ENCODE assay signal across 13 cellular contexts in the genomic region with DNA sequence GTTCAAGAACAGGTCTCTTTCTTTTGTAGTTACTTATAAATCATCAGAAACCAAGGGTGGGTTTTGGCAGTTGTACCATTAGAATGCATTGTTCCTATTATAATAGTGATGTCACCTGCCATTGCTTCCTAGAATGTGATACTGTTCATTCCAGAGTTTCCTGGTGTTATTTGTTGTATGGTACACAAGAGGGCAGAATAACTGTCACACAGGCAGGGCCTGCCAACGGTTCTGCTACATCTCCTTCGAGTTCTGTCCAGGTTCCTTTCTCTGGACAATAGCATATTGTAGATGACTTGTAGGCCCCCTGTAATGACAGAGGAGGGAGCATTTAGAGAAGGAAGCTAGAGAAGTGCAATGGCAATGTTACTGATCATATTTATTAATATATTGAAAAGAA.
DNase-seq lines count a peak whose midpoint lies in the region; ATAC-seq and TF ChIP-seq lines count a peak whose summit lies in the region.
"Had no signal": no experiment of that assay in that cellular context is flagged by ENCODE, and none has a peak within 500 bp of the region (broad histone marks: within the 10 kb centered on the region; RNA-seq: fewer than 3 reads in every experiment).

No MANE protein-coding gene starts in this region.

- H3K4me3 Mint-ChIP-seq in naive thymus-derived CD4-positive, alpha-beta T cell = no peak overlapping the region
- H3K4me3 Mint-ChIP-seq: activated CD4-positive, alpha-beta T cell treated with anti-CD3 and anti-CD28 coated beads, Interleukin-2, amount 10 ng/mL, durations not matched to agents 24 days and 14 days; B cell had no signal

- peak; percentile 53 for TF ChIP-seq CTCF in Panc1 (IDR thresholded peaks at IDR 0.05)
- TF ChIP-seq CTCF in thyroid gland (IDR thresholded peaks at IDR 0.05) = peak in 4 of 6 experiments; percentile 27 to 32 (median 28)

- peaks cover 4 to 18% (median 6%) of the 10 kb centered on the region in 5 donors for H3K27me3 Mint-ChIP-seq in naive thymus-derived CD4-positive, alpha-beta T cell
- H3K27me3 Mint-ChIP-seq: activated CD4-positive, alpha-beta T cell treated with anti-CD3 and anti-CD28 coated beads, Interleukin-2, amount 10 ng/mL, durations not matched to agents 24 days and 14 days; B cell had no signal

- in situ Hi-C loops in Panc1 (cut with HindIII; ENCODE audit: low pct_unique_long_range_greater_than_20kb, low sequenced_read_pairs) = no loop called here

- no peak overlapping the region for H3K27ac ChIP-seq in Panc1 (ENCODE audit: low read length)
- H3K27ac ChIP-seq in thyroid gland = no peak overlapping the region
- H3K27ac ChIP-seq in naive thymus-derived CD4-positive, alpha-beta T cell (ENCODE audit: low read depth, low read length) = no peak overlapping the region

- POLR2A ChIA-PET in Panc1 (lab: Charles Lee) = no interaction called here
- POLR2A ChIA-PET in naive thymus-derived CD4-positive, alpha-beta T cell (lab: Charles Lee) = no interaction called here

- TF ChIP-seq POLR2A in thyroid gland (IDR thresholded peaks at IDR 0.05) = no peak

- no peaks in the 10 kb centered on the region for H3K4me1 ChIP-seq in Panc1 (ENCODE audit: control insufficient read depth, insufficient read depth, low read length)
- no peaks in the 10 kb centered on the region for H3K4me1 ChIP-seq in thyroid gland
- no peaks in the 10 kb centered on the region for H3K4me1 ChIP-seq in naive thymus-derived CD4-positive, alpha-beta T cell (ENCODE audit: control insufficient read depth in 2 of 2, insufficient read depth in 2 of 2, low read length in 2 of 2)

- H3K9me3 Mint-ChIP-seq in naive thymus-derived CD4-positive, alpha-beta T cell = no peaks in the 10 kb centered on the region
- H3K9me3 Mint-ChIP-seq: activated CD4-positive, alpha-beta T cell treated with anti-CD3 and anti-CD28 coated beads, Interleukin-2, amount 10 ng/mL, durations not matched to agents 24 days and 14 days had no signal

- intact Hi-C loops in Panc1 (cut with micrococcal nuclease; ENCODE audit: unreplicated experiment) = no loop called here
- intact Hi-C loops in thyroid gland (cut with DNase I) = no loop called here
- intact Hi-C loops in naive thymus-derived CD4-positive, alpha-beta T cell (cut with micrococcal nuclease) = no loop called here

- H3K9me3 ChIP-seq in Panc1 (ENCODE audit: control insufficient read depth, insufficient read depth, low read depth, low read length) (no peaks in the 10 kb centered on the region), thyroid gland (no peaks in the 10 kb centered on the region)
- no peaks in the 10 kb centered on the region for H3K9me3 ChIP-seq in naive thymus-derived CD4-positive, alpha-beta T cell (ENCODE audit: control insufficient read depth in 2 of 3, low read length in 3 of 3)

- peak; percentile 6 for DNase-seq in NCI-H2171 treated with DMSO at 0.1 percent for 48 hours (lab: John Stamatoyannopoulos, UW)
- DNase-seq in NCI-H2171 (lab: John Stamatoyannopoulos, UW) = no peak
- no peak for DNase-seq in Panc1 (ENCODE audit: low read depth, low spot score)
- DNase-seq in globus pallidus (ENCODE audit: low spot score) = peak; percentile 6
- peak; percentile 29 to 39 for DNase-seq in thyroid gland
- DNase-seq in naive thymus-derived CD4-positive, alpha-beta T cell = no peak
- DNase-seq in NCI-H345 (lab: John Stamatoyannopoulos, UW) = no peak
- DNase-seq: activated CD4-positive, alpha-beta T cell treated with anti-CD3 and anti-CD28 coated beads, Interleukin-2, amount 10 ng/mL, durations not matched to agents 24 days and 14 days; Karpas-422 had no signal

- H3K4me1 Mint-ChIP-seq in naive thymus-derived CD4-positive, alpha-beta T cell = no peaks in the 10 kb centered on the region
- H3K4me1 Mint-ChIP-seq: activated CD4-positive, alpha-beta T cell treated with anti-CD3 and anti-CD28 coated beads, Interleukin-2, amount 10 ng/mL, durations not matched to agents 24 days and 14 days; B cell had no signal

- CTCF ChIA-PET in Panc1 (lab: Charles Lee) = no interaction called here
- CTCF ChIA-PET in naive thymus-derived CD4-positive, alpha-beta T cell (lab: Charles Lee) = no interaction called here

- H3K4me3 ChIP-seq in Panc1 (ENCODE audit: low read depth in 2 of 2, low read length in 2 of 2) = no peak overlapping the region
- H3K4me3 ChIP-seq in thyroid gland (replicated peaks in 1 of 3) = no peak overlapping the region
- H3K4me3 ChIP-seq in naive thymus-derived CD4-positive, alpha-beta T cell (ENCODE audit: low read length) = no peak overlapping the region
- H3K4me3 ChIP-seq: GM12878 had no signal

- no peak overlapping the region for H3K27ac Mint-ChIP-seq in naive thymus-derived CD4-positive, alpha-beta T cell
- H3K27ac Mint-ChIP-seq: activated CD4-positive, alpha-beta T cell treated with anti-CD3 and anti-CD28 coated beads, Interleukin-2, amount 10 ng/mL, durations not matched to agents 24 days and 14 days; activated naive CD4-positive, alpha-beta T cell treated with anti-CD3 and anti-CD28 coated beads, Interleukin-2, amount 50 U/mL, for 72 hours; B cell had no signal

- no TSS peak for BruUV-seq in Panc1 (replicated peaks; lab: Mats Ljungman, UMichigan)

- no peaks in the 10 kb centered on the region for H3K27me3 ChIP-seq in Panc1 (ENCODE audit: control insufficient read depth, insufficient read depth, low read length)
- no peaks in the 10 kb centered on the region for H3K27me3 ChIP-seq in thyroid gland
- no peaks in the 10 kb centered on the region for H3K27me3 ChIP-seq in naive thymus-derived CD4-positive, alpha-beta T cell (ENCODE audit: control insufficient read depth in 2 of 2, insufficient read depth in 2 of 2, low read length in 2 of 2)

- ATAC-seq in Panc1 = peak; percentile 69; the same call in 1 of the 2 replicates
- ATAC-seq in naive thymus-derived CD4-positive, alpha-beta T cell = no peak
- ATAC-seq in HG03378 (IDR thresholded peaks at IDR 0.05; ENCODE audit: unreplicated experiment) = no peak
- ATAC-seq: activated naive CD4-positive, alpha-beta T cell treated with anti-CD3 and anti-CD28 coated beads, Interleukin-2, amount 50 U/mL, for 72 hours; GM12878 had no signal

- H3K36me3 Mint-ChIP-seq in naive thymus-derived CD4-positive, alpha-beta T cell = no peaks in the 10 kb centered on the region
- H3K36me3 Mint-ChIP-seq: activated naive CD4-positive, alpha-beta T cell treated with anti-CD3 and anti-CD28 coated beads, Interleukin-2, amount 50 U/mL, for 72 hours had no signal

- WGBS in thyroid gland, 2 donors = 27 to 37% methylated on average over 2 of the region's 2 CpGs

- H3K36me3 ChIP-seq in Panc1 (ENCODE audit: control insufficient read depth, insufficient read depth, low read length) = no peaks in the 10 kb centered on the region
- no peaks in the 10 kb centered on the region for H3K36me3 ChIP-seq in thyroid gland
- no peaks in the 10 kb centered on the region for H3K36me3 ChIP-seq in naive thymus-derived CD4-positive, alpha-beta T cell (ENCODE audit: control insufficient read depth in 2 of 3, insufficient read depth in 3 of 3, low read length in 3 of 3)

Comparison
In these comparisons a context has a peak if more than half of its experiments do, and no peak if none do; other contexts are left out.
1. DNase-seq: peak in NCI-H2171 treated with DMSO at 0.1 percent for 48 hours (single experiment), globus pallidus (single experiment) and thyroid gland (2 of 2); none in NCI-H2171 (single experiment), Panc1 (single experiment), naive thymus-derived CD4-positive, alpha-beta T cell (0 of 9) and NCI-H345 (single experiment).